In genomic region chr12:49126852-49127763, GRCh38 we compare ENCODE assay signal across 11 cellular contexts. TPM values are rescaled to one million over a fixed set of nuclear protein-coding genes. Genes with fewer than 3 reads are reported as not detected.
DNase-seq lines count a peak whose midpoint lies in the region; ATAC-seq, FAIRE-seq and TF ChIP-seq lines count a peak whose summit lies in the region.
"Had no signal": no experiment of that assay in that cellular context is flagged by ENCODE, and none has a peak within 500 bp of the region (broad histone marks: within the 10 kb centered on the region; RNA-seq: fewer than 3 reads in every experiment).

No MANE protein-coding gene starts in this region.

- peaks cover 0 to 4% (median 0%) of the 10 kb centered on the region in 5 donors for H3K9me3 Mint-ChIP-seq in CD8-positive, alpha-beta memory T cell

- BruUV-seq in endothelial cell of umbilical vein (replicated peaks; lab: Mats Ljungman, UMichigan), result no TSS peak

- H3K79me2 ChIP-seq in endothelial cell of umbilical vein (ENCODE audit: control insufficient read depth, insufficient read depth, low read length), result peaks cover 27% of the 10 kb centered on the region

- peak overlapping the region; percentile 48 to 99 (median 80) for H3K27ac Mint-ChIP-seq in CD8-positive, alpha-beta memory T cell

- H3K4me1 Mint-ChIP-seq in CD8-positive, alpha-beta memory T cell, result peaks cover 33 to 42% (median 37%) of the 10 kb centered on the region in 3 donors

- H3K4me3 ChIP-seq in CD8-positive, alpha-beta memory T cell (ENCODE audit: low read length), result no peak overlapping the region
- H3K4me3 ChIP-seq in endothelial cell of umbilical vein (replicated peaks in 1 of 3; ENCODE audit: insufficient read depth in 1 of 3, low read depth in 1 of 3, low read length in 3 of 3) (no peak overlapping the region), heart right ventricle (no peak overlapping the region)

- H3K9me3 ChIP-seq in CD8-positive, alpha-beta memory T cell (ENCODE audit: low read length), result no peaks in the 10 kb centered on the region
- H3K9me3 ChIP-seq in endothelial cell of umbilical vein (replicated peaks; ENCODE audit: control insufficient read depth, insufficient read depth, low read length) (no peaks in the 10 kb centered on the region), heart right ventricle (no peaks in the 10 kb centered on the region)

- H3K9me1 ChIP-seq in endothelial cell of umbilical vein (replicated peaks; ENCODE audit: control insufficient read depth, extremely low read depth, insufficient read depth, low read length), result no peaks in the 10 kb centered on the region

- no peak overlapping the region for H3K9ac ChIP-seq in endothelial cell of umbilical vein (replicated peaks; ENCODE audit: extremely low read depth, insufficient read depth, low read length)

- POLR2A ChIA-PET in CD8-positive, alpha-beta memory T cell (lab: Charles Lee), result interaction anchor here (0.5 to 0.7 kb wide), 3 partner anchors 8 to 44 kb away, joined by 3 to 6 read pairs (median 4); no protein-coding TSS in a partner anchor
- POLR2A ChIA-PET in endothelial cell of umbilical vein (lab: Charles Lee), result interaction anchor here (0.6 to 0.8 kb wide), 2 partner anchors 57 to 69 kb away, joined by 3 to 5 read pairs; partner anchors contain the start of gene RHEBL1

- H3K27me3 Mint-ChIP-seq in CD8-positive, alpha-beta memory T cell, result peaks cover 0 to 8% of the 10 kb centered on the region in 2 donors

- FAIRE-seq in H54 (lab: Jason Lieb, UNC) (peak; percentile 11), endothelial cell of umbilical vein (lab: Jason Lieb, UNC) (no peak)
- FAIRE-seq: islet of Langerhans had no signal

- in situ Hi-C loops in SK-MEL-5 (cut with HindIII; ENCODE audit: low pct_unique_long_range_greater_than_20kb, low sequenced_read_pairs), result no loop called here

- H3K27me3 ChIP-seq in CD8-positive, alpha-beta memory T cell (ENCODE audit: insufficient read depth, low read length, poor library complexity, severe bottlenecking), result no peaks in the 10 kb centered on the region
- no peaks in the 10 kb centered on the region for H3K27me3 ChIP-seq in endothelial cell of umbilical vein (ENCODE audit: control insufficient read depth in 2 of 2, insufficient read depth in 2 of 2, low read length in 2 of 2)
- H3K27me3 ChIP-seq in heart right ventricle, result no peaks in the 10 kb centered on the region

- no peak for TF ChIP-seq POLR2A in H54 (IDR thresholded peaks at IDR 0.05; ENCODE audit: low read depth, low read length)
- peak; percentile 82 for TF ChIP-seq POLR2A in endothelial cell of umbilical vein (IDR thresholded peaks at IDR 0.05; ENCODE audit: low read depth, low read length)

- peaks cover 4% of the 10 kb centered on the region for H4K20me1 ChIP-seq in endothelial cell of umbilical vein (replicated peaks; ENCODE audit: control insufficient read depth, extremely low read depth, insufficient read depth, low read length)

- peaks cover 4 to 43% (median 13%) of the 10 kb centered on the region in 3 donors for H3K36me3 Mint-ChIP-seq in CD8-positive, alpha-beta memory T cell

- H3K36me3 ChIP-seq in CD8-positive, alpha-beta memory T cell (ENCODE audit: insufficient read depth, low read length), result peaks cover 24% of the 10 kb centered on the region
- peaks cover 14 to 18% of the 10 kb centered on the region in 2 experiments for H3K36me3 ChIP-seq in endothelial cell of umbilical vein (ENCODE audit: control insufficient read depth in 2 of 2, extremely low read depth in 1 of 2, insufficient read depth in 2 of 2, low read length in 2 of 2)
- peaks cover 0 to 35% (median 18%) of the 10 kb centered on the region in 9 donors for H3K36me3 ChIP-seq in heart right ventricle

- 92 to 94% methylated on average over 4 of the region's 4 CpGs for WGBS in heart right ventricle, 2 donors

- CTCF ChIA-PET in CD8-positive, alpha-beta memory T cell (lab: Charles Lee), result interaction anchor here (0.7 to 1.1 kb wide), 2 partner anchors 15 to 28 kb away, joined by 3 read pairs; no protein-coding TSS in a partner anchor
- CTCF ChIA-PET in endothelial cell of umbilical vein (lab: Charles Lee), result interaction anchor here (0.9 to 2.1 kb wide), 3 partner anchors 39 to 108 kb away, joined by 3 to 8 read pairs (median 3); no protein-coding TSS in a partner anchor

- intact Hi-C loops in endothelial cell of umbilical vein (cut with micrococcal nuclease) (no loop called here), heart right ventricle (cut with DNase I) (loop anchor here in 4 of 10 donors (10.0 kb wide), 1 partner anchor 62 kb away; the partner anchor contains the start of genes KMT2D (in 4 of the 4) and RHEBL1 (in 4 of the 4))

- no peak for DNase-seq in CD8-positive, alpha-beta memory T cell
- no peak for DNase-seq in H54 (ENCODE audit: insufficient read length, low spot score)
- DNase-seq in SK-MEL-5 (ENCODE audit: low read depth, low spot score), result peak; percentile 26
- no peak for DNase-seq in endothelial cell of umbilical vein (ENCODE audit: low read depth, low spot score)
- DNase-seq in NCI-H526 (lab: John Stamatoyannopoulos, UW), result no peak
- no peak for DNase-seq in heart right ventricle
- DNase-seq: NCI-H2029 had no signal

- dilution Hi-C loops in endothelial cell of umbilical vein (cut with MboI; ENCODE audit: extremely low pct_ligation_motif_present, low sequenced_read_pairs), result no loop called here

- no peak overlapping the region for H2AFZ ChIP-seq in endothelial cell of umbilical vein (ENCODE audit: low read depth, low read length)

- TF ChIP-seq CTCF in endothelial cell of umbilical vein (IDR thresholded peaks at IDR 0.05; ENCODE audit: extremely low read depth in 1 of 2, insufficient read depth in 1 of 2, low read depth in 1 of 2, low read length in 2 of 2) (no peak), heart right ventricle (IDR thresholded peaks at IDR 0.05) (no peak)

- H3K4me3 Mint-ChIP-seq in CD8-positive, alpha-beta memory T cell, result peak overlapping the region in 3 of 7 donors; percentile 10 to 78 (median 54)

- no peak overlapping the region for H3K4me2 ChIP-seq in endothelial cell of umbilical vein (ENCODE audit: insufficient read depth, low read length)

- ATAC-seq in GM21825 (IDR thresholded peaks at IDR 0.05; ENCODE audit: unreplicated experiment) (no peak), heart right ventricle (no peak), HG03520 (IDR thresholded peaks at IDR 0.05; ENCODE audit: unreplicated experiment) (no peak)

- peaks cover 20% of the 10 kb centered on the region for H3K4me1 ChIP-seq in CD8-positive, alpha-beta memory T cell (ENCODE audit: insufficient read depth, low read length)
- peaks cover 18% of the 10 kb centered on the region for H3K4me1 ChIP-seq in endothelial cell of umbilical vein (ENCODE audit: control insufficient read depth, extremely low read depth, insufficient read depth, low read length)
- peaks cover 2 to 25% (median 20%) of the 10 kb centered on the region in 9 donors for H3K4me1 ChIP-seq in heart right ventricle

- H3K27ac ChIP-seq in CD8-positive, alpha-beta memory T cell (ENCODE audit: low read depth, low read length), result no peak overlapping the region
- H3K27ac ChIP-seq in endothelial cell of umbilical vein (ENCODE audit: insufficient read depth, low read depth, low read length) (no peak overlapping the region), heart right ventricle (no peak overlapping the region)

RNA-seq across cellular contexts. Expression of gene TUBA1B, which starts 4.1 kb away (rescaled TPM):
- 1,000 to 10,000 TPM; 2,435 to 2,464 TPM for total RNA-seq in CD8-positive, alpha-beta memory T cell
- 378 TPM for polyA plus RNA-seq in CD8-positive, alpha-beta memory T cell
- total RNA-seq in SK-MEL-5 (2014; rRNA removed; shearing (Covaris generic)), result 1,958 and 1,976 TPM in 2 replicates
- polyA plus RNA-seq in SK-MEL-5 (2015; cell fraction: cytosol; rRNA removed), result 2,389 and 2,410 TPM in 2 replicates
- polyA plus RNA-seq in SK-MEL-5 (2015; cell fraction: nucleus; rRNA removed), result 508 and 518 TPM in 2 replicates
- total RNA-seq in endothelial cell of umbilical vein (2,228 and 2,245 TPM in 2 replicates), heart right ventricle (100 to 1,000 TPM; 201 to 818 (median 309) TPM)
- polyA plus RNA-seq in endothelial cell of umbilical vein (5,362 and 5,535 TPM in 2 replicates), heart right ventricle (1,000 to 10,000 TPM in 1 of 2 donors, 100 to 1,000 TPM in 1; 117 to 1,374 TPM)
- 3,501 and 4,863 TPM in 2 replicates for polyA plus RNA-seq in endothelial cell of umbilical vein (2011; cell fraction: cytosol; rRNA removed)
- 1,748 and 1,873 TPM in 2 replicates for polyA plus RNA-seq in endothelial cell of umbilical vein (2011; cell fraction: nucleus; rRNA removed)
- 1,739 and 2,630 TPM in 2 replicates for polyA plus RNA-seq in endothelial cell of umbilical vein (2012)
- polyA minus RNA-seq in endothelial cell of umbilical vein, result 3,873 and 4,381 TPM in 2 replicates
- 1,513 TPM for polyA minus RNA-seq in endothelial cell of umbilical vein (2011; cell fraction: cytosol; rRNA and poly(A)+ RNA removed)
- 672 and 794 TPM in 2 replicates for polyA minus RNA-seq in endothelial cell of umbilical vein (2011; cell fraction: nucleus; rRNA and poly(A)+ RNA removed)

RNA-seq across cellular contexts. Expression of gene LMBR1L, which starts 16.5 kb away (rescaled TPM):
- total RNA-seq in CD8-positive, alpha-beta memory T cell, result 10 to 100 TPM; 47.2 to 48.7 TPM
- 37.6 TPM for polyA plus RNA-seq in CD8-positive, alpha-beta memory T cell
- total RNA-seq in SK-MEL-5 (2014; rRNA removed; shearing (Covaris generic)), result 20.6 and 21.7 TPM in 2 replicates
- polyA plus RNA-seq in SK-MEL-5 (2015; cell fraction: cytosol; rRNA removed), result 17.1 and 18.6 TPM in 2 replicates
- polyA plus RNA-seq in SK-MEL-5 (2015; cell fraction: nucleus; rRNA removed), result 216 and 234 TPM in 2 replicates
- total RNA-seq in endothelial cell of umbilical vein (92.8 and 106 TPM in 2 replicates), heart right ventricle (10 to 100 TPM; 21.5 to 51.8 (median 30.8) TPM)
- polyA plus RNA-seq in endothelial cell of umbilical vein (78.3 and 99.1 TPM in 2 replicates), heart right ventricle (10 to 100 TPM; 24.8 to 47.0 TPM)
- 41.6 and 57.0 TPM in 2 replicates for polyA plus RNA-seq in endothelial cell of umbilical vein (2011; cell fraction: cytosol; rRNA removed)
- polyA plus RNA-seq in endothelial cell of umbilical vein (2011; cell fraction: nucleus; rRNA removed), result 340 and 481 TPM in 2 replicates
- polyA plus RNA-seq in endothelial cell of umbilical vein (2012), result 78.3 and 84.6 TPM in 2 replicates
- 172 and 185 TPM in 2 replicates for polyA minus RNA-seq in endothelial cell of umbilical vein
- polyA minus RNA-seq in endothelial cell of umbilical vein (2011; cell fraction: cytosol; rRNA and poly(A)+ RNA removed), result 5.4 TPM
- polyA minus RNA-seq in endothelial cell of umbilical vein (2011; cell fraction: nucleus; rRNA and poly(A)+ RNA removed), result 110 and 154 TPM in 2 replicates

RNA-seq across cellular contexts. Expression of gene DHH, which starts 32.5 kb away (rescaled TPM):
- under 1 TPM in 1 of 2 experiments, not detected in 1; 0.04 TPM for total RNA-seq in CD8-positive, alpha-beta memory T cell
- polyA plus RNA-seq in CD8-positive, alpha-beta memory T cell, result not detected
- total RNA-seq in SK-MEL-5 (2014; rRNA removed; shearing (Covaris generic)), result 0.05 and 0.21 TPM in 2 replicates
- 0.11 and 0.20 TPM in 2 replicates for polyA plus RNA-seq in SK-MEL-5 (2015; cell fraction: cytosol; rRNA removed)
- 1.1 TPM in 1 of 2 replicates, not detected in the other for polyA plus RNA-seq in SK-MEL-5 (2015; cell fraction: nucleus; rRNA removed)
- total RNA-seq in endothelial cell of umbilical vein (3.3 and 3.9 TPM in 2 replicates), heart right ventricle (1 to 10 TPM in 2 of 10 donors, under 1 TPM in 8; 0.32 to 1.6 (median 0.74) TPM)
- polyA plus RNA-seq in endothelial cell of umbilical vein (2.9 and 4.2 TPM in 2 replicates), heart right ventricle (1 to 10 TPM in 1 of 2 donors, under 1 TPM in 1; 0.37 to 1.2 TPM)
- 1.7 and 3.0 TPM in 2 replicates for polyA plus RNA-seq in endothelial cell of umbilical vein (2011; cell fraction: cytosol; rRNA removed)
- 1.4 and 1.8 TPM in 2 replicates for polyA plus RNA-seq in endothelial cell of umbilical vein (2011; cell fraction: nucleus; rRNA removed)
- 1.7 and 2.6 TPM in 2 replicates for polyA plus RNA-seq in endothelial cell of umbilical vein (2012)
- 1.5 and 3.0 TPM in 2 replicates for polyA minus RNA-seq in endothelial cell of umbilical vein
- polyA minus RNA-seq in endothelial cell of umbilical vein (2011; cell fraction: cytosol; rRNA and poly(A)+ RNA removed), result not detected
- polyA minus RNA-seq in endothelial cell of umbilical vein (2011; cell fraction: nucleus; rRNA and poly(A)+ RNA removed), result 1.3 and 1.5 TPM in 2 replicates
- total RNA-seq: T-helper 1 cell treated with Interleukin-12 subunit alpha and Interleukin-12 subunit beta and Interleukin-4 antibody, amounts not matched to agents 30 ng/mL and 1 ng/mL, for 36 hours had no signal

RNA-seq across cellular contexts. Expression of gene RHEBL1, which starts 57.3 kb away (rescaled TPM):
- total RNA-seq in CD8-positive, alpha-beta memory T cell, result 10 to 100 TPM; 10.1 to 10.2 TPM
- polyA plus RNA-seq in CD8-positive, alpha-beta memory T cell, result 8.0 TPM
- total RNA-seq in SK-MEL-5 (2014; rRNA removed; shearing (Covaris generic)), result 5.2 and 7.8 TPM in 2 replicates
- polyA plus RNA-seq in SK-MEL-5 (2015; cell fraction: cytosol; rRNA removed), result 6.7 and 9.0 TPM in 2 replicates
- polyA plus RNA-seq in SK-MEL-5 (2015; cell fraction: nucleus; rRNA removed), result 18.0 and 19.2 TPM in 2 replicates
- total RNA-seq in endothelial cell of umbilical vein (2.3 and 2.6 TPM in 2 replicates), heart right ventricle (1 to 10 TPM in 2 of 10 donors, under 1 TPM in 6, not detected in 2; 0.23 to 1.9 (median 0.41) TPM)
- polyA plus RNA-seq in endothelial cell of umbilical vein (2.2 and 2.7 TPM in 2 replicates), heart right ventricle (under 1 TPM; 0.43 to 0.73 TPM)
- 1.7 and 2.1 TPM in 2 replicates for polyA plus RNA-seq in endothelial cell of umbilical vein (2011; cell fraction: cytosol; rRNA removed)
- 1.6 and 2.2 TPM in 2 replicates for polyA plus RNA-seq in endothelial cell of umbilical vein (2011; cell fraction: nucleus; rRNA removed)
- polyA plus RNA-seq in endothelial cell of umbilical vein (2012), result 2.0 and 2.6 TPM in 2 replicates
- 1.5 TPM in 1 of 2 replicates, not detected in the other for polyA minus RNA-seq in endothelial cell of umbilical vein
- 2.7 TPM for polyA minus RNA-seq in endothelial cell of umbilical vein (2011; cell fraction: cytosol; rRNA and poly(A)+ RNA removed)
- polyA minus RNA-seq in endothelial cell of umbilical vein (2011; cell fraction: nucleus; rRNA and poly(A)+ RNA removed), result 0.63 TPM in 1 of 2 replicates, not detected in the other
